Comparison of ENCODE assay signal across 13 cellular contexts in genomic region chr18:44792456-44793080, GRCh38.
DNase-seq lines count a peak whose midpoint lies in the region; ATAC-seq, FAIRE-seq and TF ChIP-seq lines count a peak whose summit lies in the region.
"Had no signal": no experiment of that assay in that cellular context is flagged by ENCODE, and none has a peak within 500 bp of the region (broad histone marks: within the 10 kb centered on the region; RNA-seq: fewer than 3 reads in every experiment).

No MANE protein-coding gene starts in this region.

- no peaks in the 10 kb centered on the region for H3K27me3 Mint-ChIP-seq in HFFc6 (ENCODE audit: insufficient read depth)
- no peaks in the 10 kb centered on the region for H3K27me3 Mint-ChIP-seq in stimulated activated memory B cell treated with anti-CD40 and anti-IgM and Interleukin-4, amounts not matched to agents 10 μg/mL and 1 μg/mL and 100 μg/mL, for 72 hours

- no peak overlapping the region; the same call in 1 of the 2 replicates for H3K4me3 Mint-ChIP-seq in HFFc6
- H3K4me3 Mint-ChIP-seq in stimulated activated memory B cell treated with anti-CD40 and anti-IgM and Interleukin-4, amounts not matched to agents 10 μg/mL and 1 μg/mL and 100 μg/mL, for 72 hours: no peak overlapping the region

- H3K9me3 ChIP-seq in esophagus squamous epithelium (no peaks in the 10 kb centered on the region), lung (ENCODE audit: control insufficient read depth in 2 of 2, insufficient read depth in 1 of 2, low read length in 1 of 2) (no peaks in the 10 kb centered on the region)
- H3K9me3 ChIP-seq: HAP-1 had no signal

- no peak for TF ChIP-seq POLR2A in esophagus squamous epithelium (IDR thresholded peaks at IDR 0.05)

- H3K36me3 Mint-ChIP-seq in HFFc6 (ENCODE audit: low read depth): no peaks in the 10 kb centered on the region
- H3K36me3 Mint-ChIP-seq in stimulated activated memory B cell treated with anti-CD40 and anti-IgM and Interleukin-4, amounts not matched to agents 10 μg/mL and 1 μg/mL and 100 μg/mL, for 72 hours: peaks cover 54% of the 10 kb centered on the region

- H3K36me3 ChIP-seq in esophagus squamous epithelium: no peaks in the 10 kb centered on the region
- H3K36me3 ChIP-seq in lung (ENCODE audit: control insufficient read depth in 2 of 2, insufficient read depth in 2 of 2, low read length in 2 of 2): peaks cover 0 to 1% of the 10 kb centered on the region in 2 donors
- H3K36me3 ChIP-seq: HAP-1 had no signal

- no peaks in the 10 kb centered on the region for H3K27me3 ChIP-seq in esophagus squamous epithelium
- no peaks in the 10 kb centered on the region for H3K27me3 ChIP-seq in lung (ENCODE audit: control insufficient read depth, insufficient read depth)

- no peak overlapping the region for H3K27ac Mint-ChIP-seq in HFFc6
- peak overlapping the region; percentile 95 for H3K27ac Mint-ChIP-seq in stimulated activated memory B cell treated with anti-CD40 and anti-IgM and Interleukin-4, amounts not matched to agents 10 μg/mL and 1 μg/mL and 100 μg/mL, for 72 hours

- ATAC-seq in lung (ENCODE audit: insufficient read depth, low FRiP score) (no peak), HG03521 (IDR thresholded peaks at IDR 0.05; ENCODE audit: unreplicated experiment) (no peak)
- ATAC-seq in stimulated activated memory B cell treated with anti-CD40 and anti-IgM and Interleukin-4, amounts not matched to agents 10 μg/mL and 1 μg/mL and 100 μg/mL, for 72 hours: no peak
- ATAC-seq: esophagus mucosa had no signal

- DNase-seq in HFFc6: peak; percentile 28
- DNase-seq in esophagus squamous epithelium (lab: John Stamatoyannopoulos, UW): no peak
- DNase-seq in lung (ENCODE audit: low spot score): no peak
- DNase-seq in activated effector memory CD4-positive, alpha-beta T cell treated with anti-CD3 and anti-CD28 coated beads, Interleukin-2, amount 50 U/mL, for 16 hours: no peak
- DNase-seq in GM19238 (ENCODE audit: insufficient read length, low spot score): no peak
- no peak for DNase-seq in frontal cortex (ENCODE audit: low spot score in 2 of 2)
- DNase-seq: activated CD4-positive, alpha-beta T cell treated with anti-CD3 and anti-CD28 coated beads, Interleukin-2, amount 50 U/mL, for 4 hours; T-helper 1 cell had no signal

- 43 to 62% methylated on average over 7 to 8 of the region's 8 CpGs for WGBS in esophagus squamous epithelium, 2 donors
- 45 to 63% methylated on average over 8 of the region's 8 CpGs for WGBS in lung, 2 donors

- H3K4me1 ChIP-seq in esophagus squamous epithelium (peaks cover 5 to 55% (median 19%) of the 10 kb centered on the region in 3 donors), lung (ENCODE audit: control insufficient read depth in 2 of 2, insufficient read depth in 2 of 2, low read length in 2 of 2) (peaks cover 7 to 23% of the 10 kb centered on the region in 2 donors)

- H3K4me3 ChIP-seq in esophagus squamous epithelium (no peak overlapping the region), lung (no peak overlapping the region)
- H3K4me3 ChIP-seq: HAP-1 had no signal

- FAIRE-seq in frontal cortex (lab: Jason Lieb, UNC): no peak
- FAIRE-seq: GM18507 had no signal

- peak overlapping the region; percentile 22 to 79 (median 64) for H3K27ac ChIP-seq in esophagus squamous epithelium
- peak overlapping the region; percentile 52 to 62 for H3K27ac ChIP-seq in lung (ENCODE audit: low read depth in 1 of 2, low read length in 1 of 2)

- peaks cover 13% of the 10 kb centered on the region; the same call in 1 of the 2 replicates for H3K4me1 Mint-ChIP-seq in HFFc6 (ENCODE audit: low read depth)
- H3K4me1 Mint-ChIP-seq in stimulated activated memory B cell treated with anti-CD40 and anti-IgM and Interleukin-4, amounts not matched to agents 10 μg/mL and 1 μg/mL and 100 μg/mL, for 72 hours: peaks cover 83% of the 10 kb centered on the region

- intact Hi-C loops in esophagus squamous epithelium (cut with DNase I): no loop called here

- TF ChIP-seq CTCF in HFFc6 (IDR thresholded peaks at IDR 0.05): no peak
- TF ChIP-seq CTCF in esophagus squamous epithelium (IDR thresholded peaks at IDR 0.05): no peak
- TF ChIP-seq CTCF in lung (IDR thresholded peaks at IDR 0.05; ENCODE audit: control extremely low read depth, extremely low read depth): no peak

- no peaks in the 10 kb centered on the region; the same call in 1 of the 2 replicates for H3K9me3 Mint-ChIP-seq in HFFc6
- H3K9me3 Mint-ChIP-seq in stimulated activated memory B cell treated with anti-CD40 and anti-IgM and Interleukin-4, amounts not matched to agents 10 μg/mL and 1 μg/mL and 100 μg/mL, for 72 hours: no peaks in the 10 kb centered on the region
